Comparison of ENCODE assay signal across 8 cellular contexts in the genomic region with DNA sequence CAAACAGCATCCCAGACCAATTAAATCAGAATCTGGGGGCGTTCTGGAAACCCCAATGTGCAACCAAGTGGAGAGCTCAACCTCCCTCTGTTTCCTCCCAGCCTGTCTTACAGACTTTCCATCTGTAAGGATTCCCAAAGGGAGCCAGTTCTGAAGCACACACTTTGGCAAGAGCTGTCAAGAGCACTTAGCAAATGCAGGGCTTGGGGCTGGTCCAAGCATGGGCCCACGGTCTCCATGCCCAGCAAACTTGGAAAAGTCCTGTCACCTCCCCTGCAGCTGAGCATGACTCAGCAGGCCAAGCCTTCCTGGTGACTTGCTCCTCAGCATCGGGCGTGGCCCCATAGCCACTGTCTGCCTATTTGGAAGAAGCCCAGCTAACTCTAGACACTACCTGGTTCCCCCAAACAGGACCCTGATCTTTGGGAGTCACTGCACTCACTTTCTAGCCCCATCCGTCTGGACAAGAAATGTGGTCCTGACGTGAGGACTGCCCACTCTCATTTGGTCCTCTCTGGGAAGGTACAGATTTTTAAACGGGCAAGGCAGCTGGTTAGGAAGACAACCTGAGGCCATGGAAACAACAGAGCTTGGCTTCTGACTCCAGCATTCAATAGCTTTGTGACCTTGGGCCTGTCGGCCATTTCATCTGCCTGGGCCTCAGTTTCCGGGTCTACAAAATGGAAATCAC. TPM values are rescaled to one million over a fixed set of nuclear protein-coding genes. Genes with fewer than 3 reads are reported as not detected.
DNase-seq lines count a peak whose midpoint lies in the region; ATAC-seq, FAIRE-seq and TF ChIP-seq lines count a peak whose summit lies in the region.

No MANE protein-coding gene starts in this region.

- TF ChIP-seq CTCF in GM12878 (IDR thresholded peaks at IDR 0.05 in 2 of 3, conservative IDR thresholded peaks at IDR 0.05 in 1 of 3; ENCODE audit: control insufficient read depth in 2 of 3, extremely low read depth in 1 of 3, insufficient read depth in 1 of 3, low read depth in 3 of 3, low read length in 3 of 3) (no peak), kidney (IDR thresholded peaks at IDR 0.05; ENCODE audit: borderline replicate concordance, extremely low read depth, insufficient read depth) (no peak)

- SMC1A ChIA-PET in GM12878 (lab: Charles Lee; ENCODE audit: uncharacterized antibody, unreplicated experiment): interaction anchor here (1.0 to 4.5 kb wide), 6 partner anchors 8 to 131 kb away, joined by 5 to 26 read pairs (median 6); no protein-coding TSS in a partner anchor

- H3K27ac ChIP-seq in GM12878 (ENCODE audit: control insufficient read depth, insufficient read depth) (peak overlapping the region; percentile 74), kidney (ENCODE audit: low read depth in 2 of 2, low read length in 2 of 2) (peak overlapping the region; percentile 15 to 62)

- peaks cover 83 to 99% of the 10 kb centered on the region in 2 donors for H3K4me1 Mint-ChIP-seq in stimulated activated naive B cell treated with anti-CD40 and anti-IgM and Interleukin-4, amounts not matched to agents 10 μg/mL and 1 μg/mL and 100 μg/mL, for 72 hours

- H3K4me1 ChIP-seq in GM12878 (ENCODE audit: control insufficient read depth, insufficient read depth, low read length): peaks cover 92% of the 10 kb centered on the region
- H3K4me1 ChIP-seq in kidney (ENCODE audit: control insufficient read depth in 1 of 2, insufficient read depth in 1 of 2, low read depth in 1 of 2, low read length in 2 of 2): peaks cover 39 to 63% of the 10 kb centered on the region in 2 donors

- H3K27ac Mint-ChIP-seq in stimulated activated naive B cell treated with anti-CD40 and anti-IgM and Interleukin-4, amounts not matched to agents 10 μg/mL and 1 μg/mL and 100 μg/mL, for 72 hours: peak overlapping the region; percentile 56

- H3K9ac ChIP-seq in GM12878 (ENCODE audit: control insufficient read depth, insufficient read depth, low read length) (peak overlapping the region; percentile 43; the same call in 1 of the 2 replicates), kidney (ENCODE audit: low read length in 2 of 2) (no peak overlapping the region)

- RAD21 ChIA-PET in GM12878 (lab: Charles Lee; ENCODE audit: unreplicated experiment): interaction anchor here (1.0 to 1.7 kb wide), 5 partner anchors 10 to 20 kb away, joined by 3 to 6 read pairs (median 4); no protein-coding TSS in a partner anchor

- no peaks in the 10 kb centered on the region for H3K27me3 ChIP-seq in GM12878 (replicated peaks in 1 of 2; ENCODE audit: control insufficient read depth in 2 of 2, insufficient read depth in 2 of 2, low read length in 1 of 2)

- peaks cover 100% of the 10 kb centered on the region for H3K79me2 ChIP-seq in GM12878 (ENCODE audit: control insufficient read depth, insufficient read depth, low read length)

- DNase-seq in GM04503 (ENCODE audit: low read depth) (peak; percentile 88), NOMO-1 (lab: John Stamatoyannopoulos, UW; ENCODE audit: unreplicated experiment in 2 of 2) (peak; percentile 44 to 61), GM12878 (ENCODE audit: low read depth, low spot score) (no peak), kidney (peak; percentile 92), retina (no peak)
- DNase-seq in stimulated activated naive B cell treated with anti-CD40 and anti-IgM and Interleukin-4, amounts not matched to agents 10 μg/mL and 1 μg/mL and 100 μg/mL, for 72 hours: no peak

- ATAC-seq in GM12878: no peak
- ATAC-seq in stimulated activated naive B cell treated with anti-CD40 and anti-IgM and Interleukin-4, amounts not matched to agents 10 μg/mL and 1 μg/mL and 100 μg/mL, for 72 hours (replicated peaks): no peak
- ATAC-seq in GM18873 (IDR thresholded peaks at IDR 0.05; ENCODE audit: low FRiP score, unreplicated experiment): no peak
- no peak for ATAC-seq in HG02610 (IDR thresholded peaks at IDR 0.05; ENCODE audit: unreplicated experiment)

- H3K4me2 ChIP-seq in GM12878 (ENCODE audit: control insufficient read depth, insufficient read depth): peak overlapping the region; percentile 40

- no peaks in the 10 kb centered on the region for H3K9me3 ChIP-seq in GM12878 (replicated peaks; ENCODE audit: control insufficient read depth, insufficient read depth, low read length)
- no peaks in the 10 kb centered on the region for H3K9me3 ChIP-seq in kidney (ENCODE audit: control insufficient read depth in 1 of 2, low read length in 2 of 2)

- TF ChIP-seq EP300 in GM12878 (IDR thresholded peaks at IDR 0.05; ENCODE audit: borderline replicate concordance in 1 of 2, control insufficient read depth in 1 of 2, low read depth in 2 of 2, low read length in 2 of 2): no peak

- BruUV-seq in GM12878 (replicated peaks; lab: Mats Ljungman, UMichigan): no TSS peak

- 14% methylated on average over 9 of the region's 9 CpGs for WGBS in GM12878 (ENCODE audit: insufficient coverage, insufficient replicate concordance, low lambda C conversion rate, missing lambda C conversion rate)

- peaks cover 58 to 74% of the 10 kb centered on the region in 2 donors for H3K36me3 Mint-ChIP-seq in stimulated activated naive B cell treated with anti-CD40 and anti-IgM and Interleukin-4, amounts not matched to agents 10 μg/mL and 1 μg/mL and 100 μg/mL, for 72 hours

- TF ChIP-seq RAD21 in GM12878 (IDR thresholded peaks at IDR 0.05; ENCODE audit: insufficient read depth, low read depth, low read length): no peak

- no peak overlapping the region for H3K4me3 ChIP-seq in GM12878
- no peak overlapping the region for H3K4me3 ChIP-seq in kidney (ENCODE audit: low read length in 2 of 2)

- in situ Hi-C loops in GM12878 (cut with MboI): no loop called here

- no peak for TF ChIP-seq POLR2A in GM12878 (IDR thresholded peaks at IDR 0.05; ENCODE audit: low read depth, low read length)

- no peak overlapping the region for H2AFZ ChIP-seq in GM12878 (ENCODE audit: control insufficient read depth, low read depth, low read length)

- H3K27me3 Mint-ChIP-seq in stimulated activated naive B cell treated with anti-CD40 and anti-IgM and Interleukin-4, amounts not matched to agents 10 μg/mL and 1 μg/mL and 100 μg/mL, for 72 hours: no peaks in the 10 kb centered on the region

- H4K20me1 ChIP-seq in GM12878 (ENCODE audit: control insufficient read depth, insufficient read depth): peaks cover 20% of the 10 kb centered on the region

- H3K9me3 Mint-ChIP-seq in stimulated activated naive B cell treated with anti-CD40 and anti-IgM and Interleukin-4, amounts not matched to agents 10 μg/mL and 1 μg/mL and 100 μg/mL, for 72 hours: no peaks in the 10 kb centered on the region

- peaks cover 52 to 64% of the 10 kb centered on the region in 2 experiments for H3K36me3 ChIP-seq in GM12878 (ENCODE audit: control insufficient read depth in 2 of 2, insufficient read depth in 2 of 2, low read length in 1 of 2)
- H3K36me3 ChIP-seq in kidney (ENCODE audit: control insufficient read depth in 1 of 2, insufficient read depth in 2 of 2, low read length in 2 of 2): peaks cover 0 to 2% of the 10 kb centered on the region in 2 donors

- intact Hi-C loops in GM12878 (cut with micrococcal nuclease; ENCODE audit: unreplicated experiment) (no loop called here), kidney (cut with DNase I) (no loop called here)

- CTCF ChIA-PET in GM12878 (lab: Yijun Ruan, JAX): interaction anchor here (1.0 kb wide), 2 partner anchors 15 to 19 kb away, joined by 3 read pairs; no protein-coding TSS in a partner anchor

- peak overlapping the region in 1 of 2 donors; percentile 32 for H3K4me3 Mint-ChIP-seq in stimulated activated naive B cell treated with anti-CD40 and anti-IgM and Interleukin-4, amounts not matched to agents 10 μg/mL and 1 μg/mL and 100 μg/mL, for 72 hours

- FAIRE-seq in GM12878 (lab: Jason Lieb, UNC) (no peak), kidney (lab: Jason Lieb, UNC) (no peak)

- POLR2A ChIA-PET in GM12878 (lab: Charles Lee): interaction anchor here (0.8 to 1.6 kb wide), 3 partner anchors 8 to 14 kb away, joined by 3 to 4 read pairs (median 3); no protein-coding TSS in a partner anchor

TF ChIP-seq in GM12878, 131 proteins besides CTCF, POLR2A, EP300 and RAD21 (continues in another document):
- TF ChIP-seq, protein P1, sequence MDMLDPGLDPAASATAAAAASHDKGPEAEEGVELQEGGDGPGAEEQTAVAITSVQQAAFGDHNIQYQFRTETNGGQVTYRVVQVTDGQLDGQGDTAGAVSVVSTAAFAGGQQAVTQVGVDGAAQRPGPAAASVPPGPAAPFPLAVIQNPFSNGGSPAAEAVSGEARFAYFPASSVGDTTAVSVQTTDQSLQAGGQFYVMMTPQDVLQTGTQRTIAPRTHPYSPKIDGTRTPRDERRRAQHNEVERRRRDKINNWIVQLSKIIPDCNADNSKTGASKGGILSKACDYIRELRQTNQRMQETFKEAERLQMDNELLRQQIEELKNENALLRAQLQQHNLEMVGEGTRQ (IDR thresholded peaks at IDR 0.05; ENCODE audit: borderline replicate concordance, low read depth, low read length): no peak
- no peak for TF ChIP-seq YY1 (IDR thresholded peaks at IDR 0.05; ENCODE audit: low read depth, low read length)
- TF ChIP-seq CHD2 (IDR thresholded peaks at IDR 0.05; ENCODE audit: borderline replicate concordance, low read depth, low read length): no peak
- no peak for TF ChIP-seq KDM1A (IDR thresholded peaks at IDR 0.05; ENCODE audit: borderline replicate concordance)

RNA-seq across cellular contexts. Expression of a gene that starts 16.9 kb away (rescaled TPM):
- total RNA-seq in GM12878 (2013; cell fraction: nucleolus; rRNA removed): 231 and 256 TPM in 2 replicates
- total RNA-seq in GM12878 (2014; rRNA removed) (51.6 and 59.6 TPM in 2 replicates), GM12878 (2014; rRNA removed; fragmentation: Illumina TruSeq; extraction: Trizol) (21.1 and 21.9 TPM in 2 replicates), GM12878 (2021) (59.5 and 62.7 TPM in 2 replicates), kidney (55.9 TPM)
- polyA plus RNA-seq in GM12878 (2011; ENCODE audit: low read depth): 14.2 TPM
- polyA plus RNA-seq in GM12878 (2011; rRNA removed) (24.6 and 61.0 TPM in 2 replicates), GM12878 (2014; fragmentation: Illumina TruSeq; extraction: Trizol) (19.1 and 24.0 TPM in 2 replicates), GM12878 (2014; fragmentation: Nextera tagmentation; extraction: Ambion mirVana) (1 to 10 TPM; 5.7 to 8.2 TPM), GM12878 (2014; rRNA removed) (28.7 and 29.0 TPM in 2 replicates), GM12878 (2016; fragmentation: Nextera tagmentation; extraction: Ambion mirVana) (10 to 100 TPM; 65.2 to 66.0 TPM), kidney (ENCODE audit: insufficient read depth, low read depth, low replicate concordance) (28.6 TPM)
- 65.0 and 66.9 TPM in 2 replicates for polyA plus RNA-seq in GM12878 (2011; cell fraction: cytosol; rRNA removed)
- polyA plus RNA-seq in GM12878 (2011; cell fraction: nucleus; rRNA removed): 133 and 156 TPM in 2 replicates
- polyA plus RNA-seq in GM12878 (2012): 31.0 and 72.3 TPM in 2 replicates
- 75.2 and 106 TPM in 2 replicates for polyA minus RNA-seq in GM12878 (2011; rRNA and poly(A)+ RNA removed)
- polyA minus RNA-seq in GM12878 (2011; cell fraction: cytosol; rRNA and poly(A)+ RNA removed): 35.3 and 45.0 TPM in 2 replicates
- 71.8 and 100 TPM in 2 replicates for polyA minus RNA-seq in GM12878 (2011; cell fraction: nucleus; rRNA and poly(A)+ RNA removed)

Comparison
In these comparisons a context has a peak if more than half of its experiments do, and no peak if none do; other contexts are left out.
1. DNase-seq: peak in GM04503 (single experiment), NOMO-1 (2 of 2) and kidney (single experiment); none in GM12878 (single experiment), stimulated activated naive B cell treated with anti-CD40 and anti-IgM and Interleukin-4, amounts not matched to agents 10 μg/mL and 1 μg/mL and 100 μg/mL, for 72 hours (single experiment) and retina (single experiment).